ENCODE assay signal across 8 cellular contexts in the genomic region with DNA sequence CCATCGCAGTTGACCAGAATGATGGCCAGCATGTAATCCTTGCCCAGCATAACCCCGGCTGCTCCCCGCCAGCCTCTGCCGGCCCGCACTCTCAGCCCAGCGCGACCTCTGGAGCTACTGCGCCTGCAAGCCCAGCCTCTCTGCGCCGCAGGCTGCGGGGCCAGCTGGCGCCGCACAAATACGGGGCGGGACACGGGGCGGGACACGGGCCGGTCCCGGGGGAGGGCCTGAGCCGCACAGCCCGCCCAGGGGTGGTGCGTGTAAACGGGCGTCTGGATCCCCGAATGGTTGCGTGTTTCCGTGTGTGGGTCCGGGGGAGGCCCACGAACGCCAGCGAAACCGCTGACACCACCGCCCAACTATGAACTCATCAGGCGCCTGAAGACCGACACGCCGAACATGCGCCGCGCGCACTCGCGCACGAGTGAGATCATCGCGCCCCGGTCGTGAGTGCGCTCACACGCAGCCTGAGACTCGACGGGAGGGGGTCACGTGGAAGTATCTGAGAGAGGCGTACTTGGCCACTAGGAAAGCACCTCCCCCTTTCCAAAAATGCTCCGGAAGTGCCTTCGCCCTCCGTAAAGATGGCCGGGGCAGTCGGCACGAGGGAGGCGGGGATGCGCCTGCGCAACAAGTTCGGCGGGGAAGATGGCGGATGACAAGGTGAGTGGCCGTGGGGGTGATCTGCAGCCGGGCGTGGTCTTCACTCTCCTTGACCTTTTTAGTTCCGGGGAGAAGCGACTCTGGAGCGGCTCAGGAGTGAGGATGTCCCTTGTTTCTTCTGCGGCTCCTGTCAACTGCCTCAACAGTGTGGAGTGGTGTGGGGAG.
DNase-seq lines count a peak whose midpoint lies in the region; ATAC-seq and TF ChIP-seq lines count a peak whose summit lies in the region.

A gene with protein sequence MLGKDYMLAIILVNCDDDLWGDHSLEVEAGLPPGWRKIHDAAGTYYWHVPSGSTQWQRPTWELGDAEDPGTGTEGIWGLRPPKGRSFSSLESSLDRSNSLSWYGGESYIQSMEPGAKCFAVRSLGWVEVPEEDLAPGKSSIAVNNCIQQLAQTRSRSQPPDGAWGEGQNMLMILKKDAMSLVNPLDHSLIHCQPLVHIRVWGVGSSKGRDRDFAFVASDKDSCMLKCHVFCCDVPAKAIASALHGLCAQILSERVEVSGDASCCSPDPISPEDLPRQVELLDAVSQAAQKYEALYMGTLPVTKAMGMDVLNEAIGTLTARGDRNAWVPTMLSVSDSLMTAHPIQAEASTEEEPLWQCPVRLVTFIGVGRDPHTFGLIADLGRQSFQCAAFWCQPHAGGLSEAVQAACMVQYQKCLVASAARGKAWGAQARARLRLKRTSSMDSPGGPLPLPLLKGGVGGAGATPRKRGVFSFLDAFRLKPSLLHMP (minus strand): TSS at position 403 of the 828 bp plus-strand sequence. CDS start 353 bp downstream, at position 50.
A gene with protein sequence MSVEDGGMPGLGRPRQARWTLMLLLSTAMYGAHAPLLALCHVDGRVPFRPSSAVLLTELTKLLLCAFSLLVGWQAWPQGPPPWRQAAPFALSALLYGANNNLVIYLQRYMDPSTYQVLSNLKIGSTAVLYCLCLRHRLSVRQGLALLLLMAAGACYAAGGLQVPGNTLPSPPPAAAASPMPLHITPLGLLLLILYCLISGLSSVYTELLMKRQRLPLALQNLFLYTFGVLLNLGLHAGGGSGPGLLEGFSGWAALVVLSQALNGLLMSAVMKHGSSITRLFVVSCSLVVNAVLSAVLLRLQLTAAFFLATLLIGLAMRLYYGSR (plus strand): TSS at position 633 of the 828 bp plus-strand sequence. CDS start 2,342 bp downstream, outside the sequence.

- peak; percentile 88 for TF ChIP-seq POLR2A in GM19193 (IDR thresholded peaks at IDR 0.05; ENCODE audit: extremely low read depth, insufficient read depth, insufficient read length)

- ATAC-seq in HG03442 (IDR thresholded peaks at IDR 0.05; ENCODE audit: unreplicated experiment), result peak; percentile 84

- DNase-seq in AML-193 (lab: John Stamatoyannopoulos, UW) (peak; percentile 96 to 97), NCI-H524 treated with DMSO at 0.1 percent for 48 hours (lab: John Stamatoyannopoulos, UW) (peak; percentile 88), kidney glomerular epithelial cell (lab: John Stamatoyannopoulos, UW) (peak; percentile 95)
- DNase-seq in activated CD4-positive, alpha-beta T cell treated with anti-CD3 and anti-CD28 coated beads for 4 hours, result peak; percentile 94 to 96
- peak; percentile 86 to 91 for DNase-seq in stimulated activated CD4-positive, alpha-beta T cell treated with anti-CD3 and anti-CD28 coated beads, Interleukin-1b, Interleukin-23, amount 100 ng/mL, for 1 hour (ENCODE audit: low read depth in 2 of 2)

- peak within 1 kb of the TSS; percentile 97 for H3K27ac ChIP-seq in cingulate gyrus (ENCODE audit: low read depth, low read length)

Comparison
In these comparisons a context has a peak if more than half of its experiments do, and no peak if none do; other contexts are left out.
1. Peak in every context shown above with its lines: DNase-seq, ATAC-seq and H3K27ac ChIP-seq.